6 cellular contexts compared by ENCODE assay signal in the genomic region with DNA sequence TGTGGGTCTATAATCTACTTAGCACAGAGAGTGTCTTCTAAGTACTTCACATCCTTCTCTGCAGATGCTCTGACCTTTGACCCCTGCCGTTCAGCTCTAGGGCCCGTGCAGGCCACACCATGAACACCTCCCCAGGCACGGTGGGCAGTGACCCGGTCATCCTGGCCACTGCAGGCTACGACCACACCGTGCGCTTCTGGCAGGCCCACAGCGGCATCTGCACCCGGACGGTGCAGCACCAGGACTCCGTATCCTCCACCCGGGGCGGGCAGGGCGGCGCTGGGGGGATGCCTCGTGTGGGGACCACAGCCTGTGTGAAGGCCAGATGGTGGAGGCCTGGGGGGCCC. TPM values are rescaled to one million over a fixed set of nuclear protein-coding genes. Genes with fewer than 3 reads are reported as not detected.
A peak's percentile ranks its signal among the peaks of the same experiment; 100 is the strongest.
DNase-seq lines count a peak whose midpoint lies in the region; ATAC-seq lines count a peak whose summit lies in the region.

No MANE protein-coding gene starts in this region.

- peaks cover 0 to 9% of the 10 kb centered on the region in 2 donors for H3K36me3 Mint-ChIP-seq in naive B cell

- no peaks in the 10 kb centered on the region for H3K9me3 Mint-ChIP-seq in naive B cell

- peaks cover 17 to 32% (median 20%) of the 10 kb centered on the region in 3 donors for H3K4me1 Mint-ChIP-seq in naive B cell

- peak overlapping the region; percentile 68 to 88 (median 80) for H3K4me3 Mint-ChIP-seq in naive B cell

- H3K27ac ChIP-seq in angular gyrus (ENCODE audit: low read depth, low read length): peak overlapping the region; percentile 97

- DNase-seq in stimulated activated CD4-positive, alpha-beta T cell treated with anti-CD3 and anti-CD28 coated beads, Interleukin-12 subunit alpha, Interleukin-12 subunit beta, amount 100 ng/mL, for 4 hours: peak; percentile 26
- no peak for DNase-seq in stimulated activated CD4-positive, alpha-beta T cell treated with anti-CD3 and anti-CD28 coated beads, Interleukin-2, amount 100 ng/mL, for 24 hours
- DNase-seq in naive B cell: no peak
- no peak for DNase-seq in germinal center (ENCODE audit: low spot score)

- ATAC-seq in naive B cell (ENCODE audit: low read depth in 2 of 2) (no peak), HG02623 (IDR thresholded peaks at IDR 0.05; ENCODE audit: unreplicated experiment) (no peak)

- peak overlapping the region in 4 of 6 donors; percentile 76 to 96 (median 85) for H3K27ac Mint-ChIP-seq in naive B cell

- H3K27me3 Mint-ChIP-seq in naive B cell: peaks cover 0 to 8% (median 0%) of the 10 kb centered on the region in 3 donors

RNA-seq across cellular contexts. Expression of a gene that starts 0.7 kb away (rescaled TPM):
- polyA plus RNA-seq in naive B cell (ENCODE audit: low read depth in 6 of 6): 10 to 100 TPM; 28.1 to 43.1 (median 33.4) TPM

RNA-seq across cellular contexts. Expression of a gene that starts 4.7 kb away (rescaled TPM):
- polyA plus RNA-seq in naive B cell (ENCODE audit: low read depth in 6 of 6): under 1 TPM in 2 of 6 donors, not detected in 4; 0.48 to 0.49 TPM

RNA-seq across cellular contexts. Expression of a gene that starts 8.7 kb away (rescaled TPM):
- 10 to 100 TPM in 2 of 6 donors, 1 to 10 TPM in 4; 5.7 to 11.0 (median 9.5) TPM for polyA plus RNA-seq in naive B cell (ENCODE audit: low read depth in 6 of 6)

RNA-seq across cellular contexts. Expression of a gene that starts 9.5 kb away (rescaled TPM):
- not detected for polyA plus RNA-seq in naive B cell (ENCODE audit: low read depth in 6 of 6)

RNA-seq across cellular contexts. Expression of a gene that starts 17.5 kb away (rescaled TPM):
- polyA plus RNA-seq in naive B cell (ENCODE audit: low read depth in 6 of 6): 10 to 100 TPM in 2 of 6 donors, 1 to 10 TPM in 4; 6.4 to 16.1 (median 8.9) TPM
